Comparison of ENCODE assay signal across 2 cellular contexts in the genomic region with DNA sequence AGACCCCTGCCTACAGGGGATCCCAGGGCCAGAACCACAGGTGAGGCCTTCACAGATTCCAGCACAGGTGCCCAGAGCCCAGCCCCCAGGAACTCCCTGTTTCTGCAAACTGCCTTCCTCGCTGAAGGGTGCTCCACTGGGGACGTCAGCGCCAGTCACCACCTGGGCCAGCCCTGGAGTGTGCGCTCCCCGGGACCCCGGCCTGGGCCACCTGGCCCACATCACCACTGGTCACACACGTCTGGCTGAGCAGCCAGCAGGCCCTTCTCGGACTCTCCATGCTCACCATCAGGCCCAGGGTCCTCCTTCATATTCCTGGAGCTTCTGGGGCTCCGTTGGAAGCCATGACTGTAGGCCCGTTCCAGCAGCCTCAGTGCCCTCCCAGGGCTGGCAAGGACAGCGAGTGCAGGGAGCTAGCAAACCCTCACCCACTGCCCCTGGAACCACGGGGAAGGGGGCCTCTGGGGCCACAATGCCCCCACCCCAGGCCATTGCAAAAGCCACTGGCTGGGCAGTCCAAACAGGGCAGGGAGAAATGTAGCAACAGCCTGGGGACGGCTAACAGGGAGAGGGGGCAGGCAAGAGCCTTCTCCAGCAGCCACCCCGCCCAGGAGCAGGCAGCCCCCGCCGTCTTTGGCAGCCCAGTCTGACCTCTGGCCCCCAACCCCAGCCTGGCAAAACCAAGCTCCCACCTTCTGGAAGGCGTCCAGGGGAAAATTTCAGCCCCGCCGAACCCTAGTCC.
TF ChIP-seq lines count a peak whose summit lies in the region.

No MANE protein-coding gene starts in this region.

TF ChIP-seq in GM12878, 131 proteins besides CTCF, POLR2A, EP300 and RAD21:
- TF ChIP-seq NR2F1 (conservative IDR thresholded peaks at IDR 0.05), result 0 out of 2 replicates have a peak, but pooled peaks have one; percentile 12
- no peak for TF ChIP-seq ZZZ3 (IDR thresholded peaks at IDR 0.05; ENCODE audit: control insufficient read depth, insufficient read length, low read depth)

TF ChIP-seq in liver, 16 proteins besides CTCF, POLR2A, EP300 and RAD21:
- TF ChIP-seq, protein P1, sequence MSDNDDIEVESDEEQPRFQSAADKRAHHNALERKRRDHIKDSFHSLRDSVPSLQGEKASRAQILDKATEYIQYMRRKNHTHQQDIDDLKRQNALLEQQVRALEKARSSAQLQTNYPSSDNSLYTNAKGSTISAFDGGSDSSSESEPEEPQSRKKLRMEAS (IDR thresholded peaks at IDR 0.05), result no peak
- TF ChIP-seq, protein P2, sequence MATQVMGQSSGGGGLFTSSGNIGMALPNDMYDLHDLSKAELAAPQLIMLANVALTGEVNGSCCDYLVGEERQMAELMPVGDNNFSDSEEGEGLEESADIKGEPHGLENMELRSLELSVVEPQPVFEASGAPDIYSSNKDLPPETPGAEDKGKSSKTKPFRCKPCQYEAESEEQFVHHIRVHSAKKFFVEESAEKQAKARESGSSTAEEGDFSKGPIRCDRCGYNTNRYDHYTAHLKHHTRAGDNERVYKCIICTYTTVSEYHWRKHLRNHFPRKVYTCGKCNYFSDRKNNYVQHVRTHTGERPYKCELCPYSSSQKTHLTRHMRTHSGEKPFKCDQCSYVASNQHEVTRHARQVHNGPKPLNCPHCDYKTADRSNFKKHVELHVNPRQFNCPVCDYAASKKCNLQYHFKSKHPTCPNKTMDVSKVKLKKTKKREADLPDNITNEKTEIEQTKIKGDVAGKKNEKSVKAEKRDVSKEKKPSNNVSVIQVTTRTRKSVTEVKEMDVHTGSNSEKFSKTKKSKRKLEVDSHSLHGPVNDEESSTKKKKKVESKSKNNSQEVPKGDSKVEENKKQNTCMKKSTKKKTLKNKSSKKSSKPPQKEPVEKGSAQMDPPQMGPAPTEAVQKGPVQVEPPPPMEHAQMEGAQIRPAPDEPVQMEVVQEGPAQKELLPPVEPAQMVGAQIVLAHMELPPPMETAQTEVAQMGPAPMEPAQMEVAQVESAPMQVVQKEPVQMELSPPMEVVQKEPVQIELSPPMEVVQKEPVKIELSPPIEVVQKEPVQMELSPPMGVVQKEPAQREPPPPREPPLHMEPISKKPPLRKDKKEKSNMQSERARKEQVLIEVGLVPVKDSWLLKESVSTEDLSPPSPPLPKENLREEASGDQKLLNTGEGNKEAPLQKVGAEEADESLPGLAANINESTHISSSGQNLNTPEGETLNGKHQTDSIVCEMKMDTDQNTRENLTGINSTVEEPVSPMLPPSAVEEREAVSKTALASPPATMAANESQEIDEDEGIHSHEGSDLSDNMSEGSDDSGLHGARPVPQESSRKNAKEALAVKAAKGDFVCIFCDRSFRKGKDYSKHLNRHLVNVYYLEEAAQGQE (IDR thresholded peaks at IDR 0.05), result no peak
- TF ChIP-seq YY1 (IDR thresholded peaks at IDR 0.05) (no peak), EGR1 (IDR thresholded peaks at IDR 0.05; ENCODE audit: low read depth in 2 of 2) (no peak), FOXA1 (IDR thresholded peaks at IDR 0.05) (no peak), NR2F2 (IDR thresholded peaks at IDR 0.05) (no peak), GABPA (IDR thresholded peaks at IDR 0.05 in 1 of 2, conservative IDR thresholded peaks at IDR 0.05 in 1 of 2) (no peak), TAF1 (conservative IDR thresholded peaks at IDR 0.05) (no peak), SP1 (IDR thresholded peaks at IDR 0.05) (peak; percentile 17), RXRA (IDR thresholded peaks at IDR 0.05) (peak; percentile 11 to 27), HNF4A (conservative IDR thresholded peaks at IDR 0.05) (peak in 1 of 2 donors; percentile 22)
- TF ChIP-seq, protein P3, sequence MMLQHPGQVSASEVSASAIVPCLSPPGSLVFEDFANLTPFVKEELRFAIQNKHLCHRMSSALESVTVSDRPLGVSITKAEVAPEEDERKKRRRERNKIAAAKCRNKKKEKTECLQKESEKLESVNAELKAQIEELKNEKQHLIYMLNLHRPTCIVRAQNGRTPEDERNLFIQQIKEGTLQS (IDR thresholded peaks at IDR 0.05), result no peak
- TF ChIP-seq, protein P4, sequence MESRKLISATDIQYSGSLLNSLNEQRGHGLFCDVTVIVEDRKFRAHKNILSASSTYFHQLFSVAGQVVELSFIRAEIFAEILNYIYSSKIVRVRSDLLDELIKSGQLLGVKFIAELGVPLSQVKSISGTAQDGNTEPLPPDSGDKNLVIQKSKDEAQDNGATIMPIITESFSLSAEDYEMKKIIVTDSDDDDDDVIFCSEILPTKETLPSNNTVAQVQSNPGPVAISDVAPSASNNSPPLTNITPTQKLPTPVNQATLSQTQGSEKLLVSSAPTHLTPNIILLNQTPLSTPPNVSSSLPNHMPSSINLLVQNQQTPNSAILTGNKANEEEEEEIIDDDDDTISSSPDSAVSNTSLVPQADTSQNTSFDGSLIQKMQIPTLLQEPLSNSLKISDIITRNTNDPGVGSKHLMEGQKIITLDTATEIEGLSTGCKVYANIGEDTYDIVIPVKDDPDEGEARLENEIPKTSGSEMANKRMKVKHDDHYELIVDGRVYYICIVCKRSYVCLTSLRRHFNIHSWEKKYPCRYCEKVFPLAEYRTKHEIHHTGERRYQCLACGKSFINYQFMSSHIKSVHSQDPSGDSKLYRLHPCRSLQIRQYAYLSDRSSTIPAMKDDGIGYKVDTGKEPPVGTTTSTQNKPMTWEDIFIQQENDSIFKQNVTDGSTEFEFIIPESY (IDR thresholded peaks at IDR 0.05), result no peak
